In genomic region chr19:35748106-35749020, GRCh38 we compare ENCODE assay signal across 1 cellular context.
A peak's percentile ranks its signal among the peaks of the same experiment; 100 is the strongest.
TF ChIP-seq lines count a peak whose summit lies in the region.

A gene with protein sequence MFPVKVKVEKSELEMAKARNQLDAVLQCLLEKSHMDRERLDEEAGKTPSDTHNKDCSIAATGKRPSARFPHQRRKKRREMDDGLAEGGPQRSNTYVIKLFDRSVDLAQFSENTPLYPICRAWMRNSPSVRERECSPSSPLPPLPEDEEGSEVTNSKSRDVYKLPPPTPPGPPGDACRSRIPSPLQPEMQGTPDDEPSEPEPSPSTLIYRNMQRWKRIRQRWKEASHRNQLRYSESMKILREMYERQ (plus strand): TSS chr19:35748576. CDS start chr19:35748725, 149 bp downstream.

TF ChIP-seq in WTC11, 78 proteins besides CTCF, POLR2A, EP300 and RAD21 (continued from another document):
- TF ChIP-seq USF1 (CRISPR knock-in tag; IDR thresholded peaks at IDR 0.05), result 0 out of 2 replicates have a peak, but pooled peaks have one; percentile 44
- TF ChIP-seq JUN (CRISPR knock-in tag; IDR thresholded peaks at IDR 0.05), result no peak
